ENCODE assay signal across 1 cellular context in genomic region chr3:120425196-120425595, GRCh38.
TF ChIP-seq lines count a peak whose summit lies in the region.

No MANE protein-coding gene starts in this region.

TF ChIP-seq in IMR-90, 13 proteins besides CTCF, POLR2A, EP300 and RAD21 (continued from another document):
- TF ChIP-seq MAZ (IDR thresholded peaks at IDR 0.05; ENCODE audit: borderline replicate concordance, low read depth, low read length) (no peak), RCOR1 (IDR thresholded peaks at IDR 0.05; ENCODE audit: insufficient replicate concordance, low read length) (no peak), FOS (IDR thresholded peaks at IDR 0.05; ENCODE audit: low read depth, low read length) (no peak)
